Comparison of ENCODE assay signal across 8 cellular contexts in the genomic region with DNA sequence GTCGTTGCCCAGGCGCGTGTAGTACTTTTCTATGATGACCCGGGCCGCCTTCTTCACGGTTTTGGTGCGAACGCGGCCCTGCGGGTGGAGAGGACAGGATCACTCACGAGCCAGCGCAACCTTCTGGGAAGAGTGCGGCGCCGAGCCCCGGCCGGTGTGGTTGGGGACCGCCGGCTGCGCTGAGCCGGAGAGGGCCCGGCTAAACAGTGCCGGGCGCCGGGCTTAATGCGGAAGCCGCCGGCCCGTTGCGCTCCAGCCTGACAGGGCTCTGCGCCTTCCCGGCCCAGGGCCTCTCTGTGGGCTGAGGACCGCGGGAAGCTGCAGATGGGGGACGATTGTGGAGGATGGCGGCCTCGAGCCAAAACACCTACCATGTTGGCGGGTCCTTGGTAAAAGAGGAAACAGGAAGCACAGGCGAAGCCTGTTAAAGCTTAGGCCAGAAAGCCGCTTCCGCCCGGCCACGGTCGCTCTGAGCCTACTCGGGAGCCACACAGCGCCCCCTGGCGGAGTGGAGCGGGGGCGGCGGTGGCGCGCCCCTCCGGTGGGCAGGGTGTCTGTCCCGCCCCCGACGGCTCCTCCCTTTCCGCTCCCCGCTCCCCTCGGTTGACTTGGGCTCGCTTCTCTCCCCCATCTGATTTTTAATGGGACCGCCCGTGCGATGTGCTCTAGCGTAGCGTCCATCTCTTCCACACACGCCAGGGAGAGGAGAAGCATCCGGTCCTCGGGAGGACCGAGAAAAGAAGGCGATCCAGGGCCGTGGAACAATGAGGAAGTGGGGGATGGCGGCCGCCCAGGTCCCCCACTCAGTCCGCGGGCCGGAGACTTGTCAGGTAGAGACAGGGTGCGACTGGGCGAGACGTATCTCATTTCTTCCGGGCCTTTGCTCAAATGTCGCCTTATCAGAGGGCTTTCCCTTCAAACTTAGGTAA. TPM values are rescaled to one million over a fixed set of nuclear protein-coding genes. Genes with fewer than 3 reads are reported as not detected.
DNase-seq lines count a peak whose midpoint lies in the region; ATAC-seq, FAIRE-seq and TF ChIP-seq lines count a peak whose summit lies in the region.

TSS of gene RPS17 (minus strand) at position 403 of the 929 bp plus-strand sequence. CDS start at position 374, 29 bp downstream.

- peaks cover 5% of the 10 kb centered on the region for H3K9me1 ChIP-seq in K562 (ENCODE audit: control insufficient read depth, insufficient read depth, low read length)

- H3K27ac ChIP-seq in SK-N-MC (peak within 1 kb of the TSS; percentile 92), K562 (ENCODE audit: extremely low read depth, low read depth, low read length) (peak within 1 kb of the TSS; percentile 93)

- ATAC-seq in GM18508 (IDR thresholded peaks at IDR 0.05; ENCODE audit: insufficient read depth, unreplicated experiment): peak; percentile 70
- peak; percentile 92 for ATAC-seq in HG02973 (IDR thresholded peaks at IDR 0.05; ENCODE audit: unreplicated experiment)
- peak; percentile 93 for ATAC-seq in K562

- POLR2A ChIA-PET in K562 (lab: Yijun Ruan, JAX): interaction anchor here (0.6 to 8.9 kb wide), 39 partner anchors 8 to 1444 kb away, joined by 3 to 95 read pairs (median 4); partner anchors contain the start of gene RAMAC

- FAIRE-seq in K562 (lab: Jason Lieb, UNC): no peak

- BruUV-seq in K562 (replicated peaks; lab: Mats Ljungman, UMichigan): no TSS peak

- in situ Hi-C loops in K562 (cut with MboI): no loop called here

- DNase-seq in SK-N-MC (ENCODE audit: low read depth, low spot score) (peak; percentile 81), K562 (ENCODE audit: extremely low read depth in 1 of 4, low spot score in 3 of 4) (peak; percentile 98 to 99 (median 98)), smooth muscle cell of the brain vasculature (ENCODE audit: low read depth, low spot score) (peak; percentile 90), midbrain (lab: John Stamatoyannopoulos, UW) (no peak), nucleus accumbens (lab: John Stamatoyannopoulos, UW) (no peak)

- intact Hi-C loops in K562 (cut with micrococcal nuclease): loop anchor here (2.0 kb wide), 1 partner anchor 106 kb away; the partner anchor contains the start of gene CPEB1

- no peaks in the 10 kb centered on the region for H3K27me3 ChIP-seq in K562 (ENCODE audit: control insufficient read depth in 2 of 2, insufficient read depth in 2 of 2, low read length in 2 of 2)

- CTCF ChIA-PET in K562 (lab: Yijun Ruan, JAX; ENCODE audit: low intra/inter-chr PET ratio): interaction anchor here (0.8 to 1.2 kb wide), 2 partner anchors 26 to 1017 kb away, joined by 3 to 4 read pairs; no protein-coding TSS in a partner anchor

- peaks cover 53% of the 10 kb centered on the region for H3K79me2 ChIP-seq in K562 (ENCODE audit: control insufficient read depth, insufficient read depth, low read length)

- peak within 1 kb of the TSS; percentile 96 for H3K4me2 ChIP-seq in K562 (ENCODE audit: insufficient read depth, low read length)

- peak; percentile 96 to 98 (median 97) for TF ChIP-seq CTCF in K562 (IDR thresholded peaks at IDR 0.05 in 2 of 3, conservative IDR thresholded peaks at IDR 0.05 in 1 of 3; ENCODE audit: insufficient read depth in 2 of 3, low read depth in 1 of 3, low read length in 3 of 3)

- peak; percentile 99 for TF ChIP-seq POLR2A in K562 (conservative IDR thresholded peaks at IDR 0.05)

- H3K4me3 ChIP-seq in SK-N-MC (peak within 1 kb of the TSS; percentile 87), K562 (peak within 1 kb of the TSS; percentile 95), iPS-18c (ENCODE audit: insufficient read depth, low read depth, low read length) (peak within 1 kb of the TSS; percentile 90)

- peaks cover 42% of the 10 kb centered on the region for H4K20me1 ChIP-seq in K562 (replicated peaks; ENCODE audit: control insufficient read depth, insufficient read depth, low read length)

- H3K4me1 ChIP-seq in K562 (replicated peaks in 1 of 2; ENCODE audit: control insufficient read depth in 2 of 2, insufficient read depth in 2 of 2, low read length in 2 of 2): peaks cover 10 to 17% of the 10 kb centered on the region in 2 experiments; a peak in 4 of 5 replicates

- TF ChIP-seq EP300 in K562 (IDR thresholded peaks at IDR 0.05; ENCODE audit: low read length): peak; percentile 25; the same call in 1 of the 2 replicates

- H3K9me3 ChIP-seq in SK-N-MC (ENCODE audit: low read depth, low read length) (no peaks in the 10 kb centered on the region), K562 (replicated peaks; ENCODE audit: control insufficient read depth, insufficient read depth, low read depth, low read length) (no peaks in the 10 kb centered on the region), iPS-18c (ENCODE audit: control insufficient read depth, insufficient read depth, low read length) (no peaks in the 10 kb centered on the region)

- H3K36me3 ChIP-seq in SK-N-MC (ENCODE audit: insufficient read depth, low read length): peaks cover 46% of the 10 kb centered on the region
- H3K36me3 ChIP-seq in K562 (ENCODE audit: control insufficient read depth, insufficient read depth, low read length): peaks cover 68% of the 10 kb centered on the region

- TF ChIP-seq RAD21 in K562 (CRISPR knock-in tag; conservative IDR thresholded peaks at IDR 0.05 in 1 of 2, IDR thresholded peaks at IDR 0.05 in 1 of 2): peak; percentile 45 to 57

- peak within 1 kb of the TSS; percentile 94 for H2AFZ ChIP-seq in K562 (ENCODE audit: low read depth, low read length)

- H3K9ac ChIP-seq in SK-N-MC (ENCODE audit: insufficient read length): peak within 1 kb of the TSS; percentile 100
- peak within 1 kb of the TSS; percentile 95 to 99 for H3K9ac ChIP-seq in K562 (ENCODE audit: insufficient read depth in 1 of 2, low read depth in 2 of 2, low read length in 2 of 2)

- WGBS in K562 (ENCODE audit: insufficient coverage, low coverage, missing lambda C conversion rate): under 1% methylated on average over 52 of the region's 81 CpGs

TF ChIP-seq in K562, 482 proteins besides CTCF, POLR2A, EP300 and RAD21 (continues in another document):
- no peak for TF ChIP-seq FOXA1 (IDR thresholded peaks at IDR 0.05; ENCODE audit: borderline replicate concordance)
- no peak for TF ChIP-seq NFYB (IDR thresholded peaks at IDR 0.05; ENCODE audit: extremely low read depth, insufficient read length)
- TF ChIP-seq YY1 (IDR thresholded peaks at IDR 0.05; ENCODE audit: borderline replicate concordance in 1 of 3, control insufficient read depth in 1 of 3, extremely low read depth in 1 of 3, insufficient read depth in 3 of 3, insufficient read length in 1 of 3, insufficient replicate concordance in 2 of 3, low read depth in 1 of 3, low read length in 2 of 3): peak in 2 of 3 experiments; percentile 71 to 82
- peak; percentile 94 for TF ChIP-seq SMAD4 (CRISPR knock-in tag; conservative IDR thresholded peaks at IDR 0.05)
- no peak for TF ChIP-seq POLR3G (IDR thresholded peaks at IDR 0.05; ENCODE audit: extremely low read depth, insufficient read length, insufficient replicate concordance)
- peak; percentile 71 for TF ChIP-seq SMAD1 (IDR thresholded peaks at IDR 0.05; ENCODE audit: low read depth, low read length, partially characterized antibody)
- TF ChIP-seq, protein P1, sequence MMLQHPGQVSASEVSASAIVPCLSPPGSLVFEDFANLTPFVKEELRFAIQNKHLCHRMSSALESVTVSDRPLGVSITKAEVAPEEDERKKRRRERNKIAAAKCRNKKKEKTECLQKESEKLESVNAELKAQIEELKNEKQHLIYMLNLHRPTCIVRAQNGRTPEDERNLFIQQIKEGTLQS (IDR thresholded peaks at IDR 0.05): no peak
- TF ChIP-seq, protein P1 (CRISPR knock-in tag; conservative IDR thresholded peaks at IDR 0.05): peak; percentile 86
- TF ChIP-seq KDM2B (CRISPR knock-in tag; IDR thresholded peaks at IDR 0.05): 0 out of 2 replicates have a peak, but pooled peaks have one; percentile 18
- TF ChIP-seq NFRKB (IDR thresholded peaks at IDR 0.05; ENCODE audit: low read depth): peak; percentile 60
- no peak for TF ChIP-seq CCAR2 (IDR thresholded peaks at IDR 0.05; ENCODE audit: low read depth, low read length)
- TF ChIP-seq ESRRB (CRISPR knock-in tag; IDR thresholded peaks at IDR 0.05; ENCODE audit: borderline replicate concordance): no peak
- TF ChIP-seq THAP7 (CRISPR knock-in tag; IDR thresholded peaks at IDR 0.05): no peak
- TF ChIP-seq ZNF445 (CRISPR knock-in tag; IDR thresholded peaks at IDR 0.05; ENCODE audit: low read depth): no peak

RNA-seq across cellular contexts. Expression of gene RPS17, which starts in this region (rescaled TPM):
- 288 and 405 TPM in 2 replicates for total RNA-seq in K562 (2011; cell fraction: chromatin; rRNA removed; ENCODE audit: low replicate concordance)
- total RNA-seq in K562 (2011; cell fraction: nucleolus; rRNA removed): 802 and 812 TPM in 2 replicates
- total RNA-seq in K562 (2011; cell fraction: nucleoplasm; rRNA removed): 889 and 1,793 TPM in 2 replicates
- 4,669 and 6,363 TPM in 2 replicates for total RNA-seq in K562 (2014; rRNA removed)
- total RNA-seq in K562 (2014; rRNA removed; fragmentation: Illumina TruSeq; extraction: Trizol): 4,513 and 5,229 TPM in 2 replicates
- total RNA-seq in K562 (2015; rRNA removed; fragmentation: Illumina TruSeq; extraction: Trizol): 5,690 and 6,000 TPM in 2 replicates
- total RNA-seq in K562 (2021): 2,376 and 2,708 TPM in 2 replicates
- polyA plus RNA-seq in K562 (2011; rRNA removed): 5,062 and 5,477 TPM in 2 replicates
- 3,204 and 5,121 TPM in 2 replicates for polyA plus RNA-seq in K562 (2011; cell fraction: cytosol; rRNA removed)
- polyA plus RNA-seq in K562 (2011; cell fraction: nucleus; rRNA removed): 1,138 and 2,084 TPM in 2 replicates
- polyA plus RNA-seq in K562 (2012): 4,007 and 4,409 TPM in 2 replicates
- polyA plus RNA-seq in K562 (2014; fragmentation: Illumina TruSeq; extraction: Trizol): 2,686 and 3,105 TPM in 2 replicates
- 1,000 to 10,000 TPM; 1,988 to 2,233 TPM for polyA plus RNA-seq in K562 (2014; fragmentation: Nextera tagmentation; extraction: Ambion mirVana)
- polyA plus RNA-seq in K562 (2014; rRNA removed): 6,515 and 6,851 TPM in 2 replicates
- 1,664 and 1,697 TPM in 2 replicates for polyA minus RNA-seq in K562 (2011; rRNA and poly(A)+ RNA removed)
- polyA minus RNA-seq in K562 (2011; cell fraction: cytosol; rRNA and poly(A)+ RNA removed): 653 and 953 TPM in 2 replicates
- 297 and 420 TPM in 2 replicates for polyA minus RNA-seq in K562 (2011; cell fraction: nucleus; rRNA and poly(A)+ RNA removed)

Comparison
In these comparisons a context has a peak if more than half of its experiments do, and no peak if none do; other contexts are left out.
1. DNase-seq: peak in SK-N-MC (single experiment), K562 (4 of 4) and smooth muscle cell of the brain vasculature (single experiment); none in midbrain (single experiment) and nucleus accumbens (0 of 56).
2. Peak in every context shown above with its lines, with median percentiles within 50 percentile points of each other: ATAC-seq and H3K4me3 ChIP-seq.